ENCODE assay signal across 11 cellular contexts in the genomic region with DNA sequence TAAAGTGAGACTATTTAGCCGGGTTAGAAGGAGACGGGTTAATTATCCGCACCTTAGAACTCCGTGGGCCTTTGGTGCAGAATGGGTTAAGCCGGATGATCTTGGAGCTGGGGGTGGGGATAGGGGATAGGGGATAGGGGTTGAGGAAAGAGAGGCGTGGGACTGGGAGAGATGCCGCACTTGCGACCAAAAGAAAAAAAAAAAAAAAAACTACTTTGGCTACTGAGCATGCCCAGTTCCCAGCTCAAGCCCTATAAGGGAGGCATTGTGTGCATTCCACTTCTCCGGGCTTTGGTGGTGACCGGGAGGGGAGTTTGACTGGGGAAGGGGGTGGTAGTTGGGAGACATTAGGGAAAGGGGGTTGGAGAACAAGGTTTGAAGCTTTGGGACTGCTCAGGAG. TPM values are rescaled to one million over a fixed set of nuclear protein-coding genes. Genes with fewer than 3 reads are reported as not detected.
DNase-seq lines count a peak whose midpoint lies in the region; ATAC-seq, FAIRE-seq and TF ChIP-seq lines count a peak whose summit lies in the region.
"Had no signal": no experiment of that assay in that cellular context is flagged by ENCODE, and none has a peak within 500 bp of the region (broad histone marks: within the 10 kb centered on the region; RNA-seq: fewer than 3 reads in every experiment).

A gene with protein sequence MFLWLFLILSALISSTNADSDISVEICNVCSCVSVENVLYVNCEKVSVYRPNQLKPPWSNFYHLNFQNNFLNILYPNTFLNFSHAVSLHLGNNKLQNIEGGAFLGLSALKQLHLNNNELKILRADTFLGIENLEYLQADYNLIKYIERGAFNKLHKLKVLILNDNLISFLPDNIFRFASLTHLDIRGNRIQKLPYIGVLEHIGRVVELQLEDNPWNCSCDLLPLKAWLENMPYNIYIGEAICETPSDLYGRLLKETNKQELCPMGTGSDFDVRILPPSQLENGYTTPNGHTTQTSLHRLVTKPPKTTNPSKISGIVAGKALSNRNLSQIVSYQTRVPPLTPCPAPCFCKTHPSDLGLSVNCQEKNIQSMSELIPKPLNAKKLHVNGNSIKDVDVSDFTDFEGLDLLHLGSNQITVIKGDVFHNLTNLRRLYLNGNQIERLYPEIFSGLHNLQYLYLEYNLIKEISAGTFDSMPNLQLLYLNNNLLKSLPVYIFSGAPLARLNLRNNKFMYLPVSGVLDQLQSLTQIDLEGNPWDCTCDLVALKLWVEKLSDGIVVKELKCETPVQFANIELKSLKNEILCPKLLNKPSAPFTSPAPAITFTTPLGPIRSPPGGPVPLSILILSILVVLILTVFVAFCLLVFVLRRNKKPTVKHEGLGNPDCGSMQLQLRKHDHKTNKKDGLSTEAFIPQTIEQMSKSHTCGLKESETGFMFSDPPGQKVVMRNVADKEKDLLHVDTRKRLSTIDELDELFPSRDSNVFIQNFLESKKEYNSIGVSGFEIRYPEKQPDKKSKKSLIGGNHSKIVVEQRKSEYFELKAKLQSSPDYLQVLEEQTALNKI (minus strand): TSS at position 187 of the 400 bp plus-strand sequence. CDS start 4,993 bp downstream, outside the sequence.

- H3K9me3 Mint-ChIP-seq in osteocyte (ENCODE audit: unreplicated experiment): no peaks in the 10 kb centered on the region

- intact Hi-C loops in heart right ventricle (cut with DNase I): no loop called here

- H3K9me3 ChIP-seq in heart right ventricle: no peaks in the 10 kb centered on the region

- TF ChIP-seq CTCF in heart right ventricle (IDR thresholded peaks at IDR 0.05) (no peak), osteocyte (IDR thresholded peaks at IDR 0.05) (no peak)

- H3K27ac ChIP-seq in heart right ventricle: no peak within 1 kb of the TSS
- H3K27ac ChIP-seq: HL-60 had no signal

- H3K4me1 ChIP-seq in heart right ventricle: peaks cover 0 to 2% (median 0%) of the 10 kb centered on the region in 9 donors

- ATAC-seq in heart right ventricle (peak in 2 of 8 donors; percentile 35 to 56), HG03139 (IDR thresholded peaks at IDR 0.05; ENCODE audit: unreplicated experiment) (no peak), left lobe of liver (no peak)

- H3K4me1 Mint-ChIP-seq in osteocyte (ENCODE audit: unreplicated experiment): peaks cover 9% of the 10 kb centered on the region

- DNase-seq in ACHN (peak; percentile 22), SK-MEL-5 (ENCODE audit: low read depth, low spot score) (peak; percentile 34), heart right ventricle (no peak), osteocyte (ENCODE audit: extremely low spot score, unreplicated experiment) (no peak), left lobe of liver (ENCODE audit: low spot score) (no peak), urothelium cell line (ENCODE audit: low spot score) (no peak), OCI-M2 (lab: John Stamatoyannopoulos, UW; ENCODE audit: unreplicated experiment) (no peak)
- DNase-seq: activated gamma-delta T cell treated with Interleukin-2 at 50 U/mL for 16 hours, NCI-H446 had no signal

- 0 to 5% methylated on average over 9 of the region's 10 CpGs for WGBS in heart right ventricle, 2 donors

- FAIRE-seq in urothelium cell line (lab: Jason Lieb, UNC): no peak

- H3K4me3 ChIP-seq in heart right ventricle: peak within 1 kb of the TSS in 8 of 10 donors; percentile 7 to 55 (median 46)

- no peak within 1 kb of the TSS for H3K27ac Mint-ChIP-seq in osteocyte (ENCODE audit: unreplicated experiment)

- in situ Hi-C loops in ACHN (cut with HindIII; ENCODE audit: low pct_ligation_motif_present, low pct_unique_long_range_greater_than_20kb, low sequenced_read_pairs): no loop called here
- in situ Hi-C loops in SK-MEL-5 (cut with HindIII; ENCODE audit: low pct_unique_long_range_greater_than_20kb, low sequenced_read_pairs): no loop called here

- peak within 1 kb of the TSS; percentile 38 for H3K4me3 Mint-ChIP-seq in osteocyte (ENCODE audit: unreplicated experiment)

- no peaks in the 10 kb centered on the region for H3K36me3 ChIP-seq in heart right ventricle

- H3K36me3 Mint-ChIP-seq in osteocyte (ENCODE audit: unreplicated experiment): no peaks in the 10 kb centered on the region

- peaks cover 0 to 30% (median 18%) of the 10 kb centered on the region in 7 donors for H3K27me3 ChIP-seq in heart right ventricle

- peaks cover 22% of the 10 kb centered on the region for H3K27me3 Mint-ChIP-seq in osteocyte (ENCODE audit: unreplicated experiment)

RNA-seq across cellular contexts. Expression of the gene that starts here (rescaled TPM):
- total RNA-seq in SK-MEL-5 (2014; rRNA removed; shearing (Covaris generic)): 0.34 and 0.40 TPM in 2 replicates
- polyA plus RNA-seq in SK-MEL-5 (2015; cell fraction: cytosol; rRNA removed): 0.67 and 0.80 TPM in 2 replicates
- polyA plus RNA-seq in SK-MEL-5 (2015; cell fraction: nucleus; rRNA removed): 0.85 and 1.3 TPM in 2 replicates
- total RNA-seq in heart right ventricle (10 to 100 TPM in 1 of 10 donors, 1 to 10 TPM in 3, under 1 TPM in 6; 0.28 to 15.6 (median 0.81) TPM), osteocyte (0.10 and 0.11 TPM in 2 replicates), left lobe of liver (not detected)
- under 1 TPM; 0.16 to 0.22 TPM for polyA plus RNA-seq in heart right ventricle

Comparison
In these comparisons a context has a peak if more than half of its experiments do, and no peak if none do; other contexts are left out.
1. DNase-seq: peak in ACHN (single experiment) and SK-MEL-5 (single experiment); none in heart right ventricle (0 of 2), osteocyte (single experiment), left lobe of liver (single experiment), urothelium cell line (single experiment) and OCI-M2 (single experiment).